ENCODE assay signal across 21 cellular contexts in genomic region chr12:126700115-126700514, GRCh38.
"Had no signal": no experiment of that assay in that cellular context is flagged by ENCODE, and none has a peak within 500 bp of the region (broad histone marks: within the 10 kb centered on the region; RNA-seq: fewer than 3 reads in every experiment).

No MANE protein-coding gene starts in this region.

- H3K27ac ChIP-seq: heart left ventricle, left ventricle myocardium inferior, parathyroid adenoma, right atrium auricular region, right lobe of liver, skin epidermis, tibial nerve, uterus had no signal

- H3K27me3 ChIP-seq: heart left ventricle, right atrium auricular region, right lobe of liver, tibial nerve, uterus had no signal

- H2AFZ ChIP-seq: parathyroid adenoma had no signal

- H3K4me1 ChIP-seq: heart left ventricle, left ventricle myocardium inferior, parathyroid adenoma, right atrium auricular region, right lobe of liver, tibial nerve, uterus had no signal

- ATAC-seq: heart left ventricle; mucosa of descending colon; naive thymus-derived CD8-positive, alpha-beta T cell; right lobe of liver had no signal

- H3K9me3 ChIP-seq: heart left ventricle, left ventricle myocardium inferior, right atrium auricular region, right lobe of liver, uterus had no signal

- DNase-seq: heart left ventricle; hypothalamus; immature natural killer cell; islet precursor cell; left ventricle myocardium inferior; mesendoderm; mucosa of descending colon; naive thymus-derived CD8-positive, alpha-beta T cell; nucleus accumbens; right lobe of liver; stimulated activated CD4-positive, alpha-beta T cell treated with anti-CD3 and anti-CD28 coated beads, Interleukin-12 subunit alpha, Interleukin-12 subunit beta, amount 100 ng/mL, for 4 hours; stimulated activated CD4-positive, alpha-beta T cell treated with anti-CD3 and anti-CD28 coated beads, Interleukin-15, amount 100 ng/mL, for 24 hours; stimulated activated CD4-positive, alpha-beta T cell treated with anti-CD3 and anti-CD28 coated beads, Interleukin-2, amount 100 ng/mL, for 24 hours; stimulated activated CD4-positive, alpha-beta T cell treated with anti-CD3 and anti-CD28 coated beads, Interleukin-4, amount 100 ng/mL, for 1 hour; stimulated activated naive CD4-positive, alpha-beta T cell; uterus had no signal

- H3K9ac ChIP-seq: parathyroid adenoma had no signal

- H3K79me2 ChIP-seq: parathyroid adenoma had no signal

- H3K36me3 ChIP-seq: heart left ventricle, left ventricle myocardium inferior, right atrium auricular region, right lobe of liver, tibial nerve, uterus had no signal

- H3K4me3 ChIP-seq: heart left ventricle, left ventricle myocardium inferior, lung, mucosa of descending colon, right atrium auricular region, right lobe of liver, skin epidermis, tibial nerve, uterus had no signal
